ENCODE assay signal across 10 cellular contexts in the genomic region with DNA sequence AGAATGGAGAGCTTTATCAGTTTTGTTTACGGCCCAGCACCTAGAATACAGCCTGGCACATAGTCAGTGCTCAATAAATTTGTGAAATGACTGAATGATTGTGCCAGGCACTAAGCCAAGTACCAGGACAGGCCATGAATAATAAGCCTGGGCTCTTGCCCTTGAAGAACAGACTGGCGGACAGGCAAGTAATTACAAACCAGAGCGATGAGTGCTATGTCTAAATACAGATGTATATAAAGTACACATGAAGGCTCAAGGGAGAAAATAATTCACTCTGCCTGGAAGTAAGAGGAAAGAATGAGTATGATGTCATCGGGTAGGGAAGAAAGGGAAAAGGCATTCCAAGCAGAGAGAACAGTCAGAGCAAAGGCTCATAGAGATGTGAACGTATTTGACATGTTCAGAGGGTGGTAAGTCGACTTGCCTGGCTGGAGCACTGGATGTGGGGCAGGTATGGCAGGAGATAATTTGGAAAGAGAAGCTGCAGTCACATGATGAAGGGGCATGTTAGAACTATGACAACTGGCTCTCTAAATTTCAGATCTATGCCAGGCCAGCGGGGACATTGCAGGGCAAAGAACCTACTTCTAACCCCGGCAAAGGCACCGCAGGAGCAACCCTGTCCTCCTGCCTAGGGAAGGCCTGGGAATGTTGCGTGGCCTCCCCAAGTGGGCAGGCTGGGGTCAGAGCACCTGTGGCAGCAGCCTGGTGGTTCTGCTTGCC.
DNase-seq lines count a peak whose midpoint lies in the region; ATAC-seq and TF ChIP-seq lines count a peak whose summit lies in the region.
"Had no signal": no experiment of that assay in that cellular context is flagged by ENCODE, and none has a peak within 500 bp of the region (broad histone marks: within the 10 kb centered on the region; RNA-seq: fewer than 3 reads in every experiment).

No MANE protein-coding gene starts in this region.

- no peak for ATAC-seq in activated CD8-positive, alpha-beta T cell treated with anti-CD3 and anti-CD28 coated beads for 36 hours
- no peak for ATAC-seq in activated CD8-positive, alpha-beta T cell treated with anti-CD3 and anti-CD28 coated beads, Interleukin-2, amount 10 ng/mL, durations not matched to agents 7 days and 5 days
- ATAC-seq in HG03280 (IDR thresholded peaks at IDR 0.05; ENCODE audit: unreplicated experiment): no peak

- no peaks in the 10 kb centered on the region for H3K27me3 Mint-ChIP-seq in activated CD8-positive, alpha-beta T cell treated with anti-CD3 and anti-CD28 coated beads for 36 hours
- H3K27me3 Mint-ChIP-seq in activated CD8-positive, alpha-beta T cell treated with anti-CD3 and anti-CD28 coated beads, Interleukin-2, amount 10 ng/mL, durations not matched to agents 7 days and 5 days (ENCODE audit: low read depth): peaks cover 3% of the 10 kb centered on the region

- H3K4me3 Mint-ChIP-seq in activated CD8-positive, alpha-beta T cell treated with anti-CD3 and anti-CD28 coated beads for 36 hours: no peak overlapping the region
- H3K4me3 Mint-ChIP-seq in activated CD8-positive, alpha-beta T cell treated with anti-CD3 and anti-CD28 coated beads, Interleukin-2, amount 10 ng/mL, durations not matched to agents 7 days and 5 days: no peak overlapping the region

- no peak overlapping the region for H3K27ac Mint-ChIP-seq in activated CD8-positive, alpha-beta T cell treated with anti-CD3 and anti-CD28 coated beads for 36 hours
- no peak overlapping the region for H3K27ac Mint-ChIP-seq in activated CD8-positive, alpha-beta T cell treated with anti-CD3 and anti-CD28 coated beads, Interleukin-2, amount 10 ng/mL, durations not matched to agents 7 days and 5 days

- CTCF ChIA-PET in activated CD8-positive, alpha-beta T cell treated with anti-CD3 and anti-CD28 coated beads for 36 hours (lab: Charles Lee): no interaction called here
- CTCF ChIA-PET in activated CD8-positive, alpha-beta T cell treated with anti-CD3 and anti-CD28 coated beads, Interleukin-2, amount 10 ng/mL, durations not matched to agents 7 days and 5 days (lab: Charles Lee): interaction anchor here (0.8 to 1.1 kb wide), 2 partner anchors 147 to 330 kb away, joined by 3 read pairs; no protein-coding TSS in a partner anchor

- H3K27ac ChIP-seq in adrenal gland (peak overlapping the region; percentile 73 to 97 (median 88)), sigmoid colon (peak overlapping the region; percentile 56 to 82 (median 79))

- no peaks in the 10 kb centered on the region for H3K36me3 Mint-ChIP-seq in activated CD8-positive, alpha-beta T cell treated with anti-CD3 and anti-CD28 coated beads for 36 hours (ENCODE audit: low read depth)
- H3K36me3 Mint-ChIP-seq in activated CD8-positive, alpha-beta T cell treated with anti-CD3 and anti-CD28 coated beads, Interleukin-2, amount 10 ng/mL, durations not matched to agents 7 days and 5 days (ENCODE audit: low read depth): no peaks in the 10 kb centered on the region

- H3K9me3 ChIP-seq in adrenal gland (replicated peaks in 1 of 3) (no peaks in the 10 kb centered on the region), sigmoid colon (no peaks in the 10 kb centered on the region)

- H3K4me1 ChIP-seq in adrenal gland (replicated peaks in 1 of 2) (peaks cover 30 to 46% of the 10 kb centered on the region in 2 donors), sigmoid colon (peaks cover 3 to 42% (median 32%) of the 10 kb centered on the region in 4 donors)

- peak; percentile 48 for DNase-seq in GM04503 (ENCODE audit: low read depth)
- peak; percentile 48 to 80 (median 63) for DNase-seq in adrenal gland
- peak; percentile 65 to 77 for DNase-seq in foreskin fibroblast
- no peak for DNase-seq in sigmoid colon
- DNase-seq in activated CD8-positive, alpha-beta T cell treated with anti-CD3 and anti-CD28 coated beads for 36 hours: no peak
- DNase-seq in activated CD8-positive, alpha-beta T cell treated with anti-CD3 and anti-CD28 coated beads, Interleukin-2, amount 10 ng/mL, durations not matched to agents 7 days and 5 days: no peak
- no peak for DNase-seq in activated CD8-positive, alpha-beta memory T cell treated with anti-CD3 and anti-CD28 coated beads, Interleukin-2, amount 50 U/mL, for 48 hours
- DNase-seq: DND-41, NCI-H1048 had no signal

- no peaks in the 10 kb centered on the region for H3K27me3 ChIP-seq in adrenal gland
- no peaks in the 10 kb centered on the region for H3K27me3 ChIP-seq in sigmoid colon

- 44 to 62% (median 54%) methylated on average over 7 to 10 of the region's 10 CpGs for WGBS in adrenal gland, 4 donors
- WGBS in sigmoid colon, 2 donors: 79 to 86% methylated on average over 10 of the region's 10 CpGs

- no peaks in the 10 kb centered on the region for H3K9me3 Mint-ChIP-seq in activated CD8-positive, alpha-beta T cell treated with anti-CD3 and anti-CD28 coated beads for 36 hours
- H3K9me3 Mint-ChIP-seq in activated CD8-positive, alpha-beta T cell treated with anti-CD3 and anti-CD28 coated beads, Interleukin-2, amount 10 ng/mL, durations not matched to agents 7 days and 5 days (ENCODE audit: insufficient read depth): no peaks in the 10 kb centered on the region

- no peaks in the 10 kb centered on the region for H3K4me1 Mint-ChIP-seq in activated CD8-positive, alpha-beta T cell treated with anti-CD3 and anti-CD28 coated beads for 36 hours (ENCODE audit: low read depth)
- H3K4me1 Mint-ChIP-seq in activated CD8-positive, alpha-beta T cell treated with anti-CD3 and anti-CD28 coated beads, Interleukin-2, amount 10 ng/mL, durations not matched to agents 7 days and 5 days (ENCODE audit: low read depth): peaks cover 3% of the 10 kb centered on the region

- H3K36me3 ChIP-seq in adrenal gland (replicated peaks in 1 of 2) (no peaks in the 10 kb centered on the region), sigmoid colon (no peaks in the 10 kb centered on the region)

- TF ChIP-seq CTCF in adrenal gland (IDR thresholded peaks at IDR 0.05) (peak in 3 of 6 experiments; percentile 17 to 40 (median 30)), foreskin fibroblast (IDR thresholded peaks at IDR 0.05; ENCODE audit: low read depth, low read length) (no peak), sigmoid colon (IDR thresholded peaks at IDR 0.05) (peak in 1 of 4 experiments; percentile 31)
- no peak for TF ChIP-seq CTCF in activated CD8-positive, alpha-beta T cell treated with anti-CD3 and anti-CD28 coated beads for 36 hours (IDR thresholded peaks at IDR 0.05)

- intact Hi-C loops in adrenal gland (cut with DNase I): no loop called here
- intact Hi-C loops in sigmoid colon (cut with DNase I): loop anchor here (2.0 to 5.0 kb wide), 2 partner anchors 37 to 42 kb away; no protein-coding TSS in a partner anchor
- intact Hi-C loops in activated CD8-positive, alpha-beta T cell treated with anti-CD3 and anti-CD28 coated beads for 36 hours (cut with micrococcal nuclease): no loop called here

- TF ChIP-seq POLR2A in adrenal gland (IDR thresholded peaks at IDR 0.05): no peak
- TF ChIP-seq POLR2A in sigmoid colon (IDR thresholded peaks at IDR 0.05): no peak

- H3K4me3 ChIP-seq in adrenal gland (no peak overlapping the region), foreskin fibroblast (ENCODE audit: low read depth in 1 of 2, low read length in 2 of 2) (no peak overlapping the region), sigmoid colon (no peak overlapping the region)

- TF ChIP-seq EP300 in sigmoid colon (IDR thresholded peaks at IDR 0.05): peak in 2 of 4 donors; percentile 25 to 31

- POLR2A ChIA-PET in activated CD8-positive, alpha-beta T cell treated with anti-CD3 and anti-CD28 coated beads for 36 hours (lab: Charles Lee): no interaction called here
- POLR2A ChIA-PET in activated CD8-positive, alpha-beta T cell treated with anti-CD3 and anti-CD28 coated beads, Interleukin-2, amount 10 ng/mL, durations not matched to agents 7 days and 5 days (lab: Charles Lee): no interaction called here

Comparison
In these comparisons a context has a peak if more than half of its experiments do, and no peak if none do; other contexts are left out.
1. DNase-seq: peak in GM04503 (single experiment), adrenal gland (7 of 7) and foreskin fibroblast (2 of 2); none in sigmoid colon (single experiment), activated CD8-positive, alpha-beta T cell treated with anti-CD3 and anti-CD28 coated beads for 36 hours (single experiment), activated CD8-positive, alpha-beta T cell treated with anti-CD3 and anti-CD28 coated beads, Interleukin-2, amount 10 ng/mL, durations not matched to agents 7 days and 5 days (single experiment) and activated CD8-positive, alpha-beta memory T cell treated with anti-CD3 and anti-CD28 coated beads, Interleukin-2, amount 50 U/mL, for 48 hours (single experiment).